ENCODE assay signal across 1 cellular context in genomic region chr15:81524496-81524895, GRCh38.
"Had no signal": no experiment of that assay in that cellular context is flagged by ENCODE, and none has a peak within 500 bp of the region (broad histone marks: within the 10 kb centered on the region; RNA-seq: fewer than 3 reads in every experiment).

No MANE protein-coding gene starts in this region.

- H3K4me3 ChIP-seq: GM12878 had no signal

- ATAC-seq: GM12878 had no signal
